ENCODE assay signal across 9 cellular contexts in the genomic region with DNA sequence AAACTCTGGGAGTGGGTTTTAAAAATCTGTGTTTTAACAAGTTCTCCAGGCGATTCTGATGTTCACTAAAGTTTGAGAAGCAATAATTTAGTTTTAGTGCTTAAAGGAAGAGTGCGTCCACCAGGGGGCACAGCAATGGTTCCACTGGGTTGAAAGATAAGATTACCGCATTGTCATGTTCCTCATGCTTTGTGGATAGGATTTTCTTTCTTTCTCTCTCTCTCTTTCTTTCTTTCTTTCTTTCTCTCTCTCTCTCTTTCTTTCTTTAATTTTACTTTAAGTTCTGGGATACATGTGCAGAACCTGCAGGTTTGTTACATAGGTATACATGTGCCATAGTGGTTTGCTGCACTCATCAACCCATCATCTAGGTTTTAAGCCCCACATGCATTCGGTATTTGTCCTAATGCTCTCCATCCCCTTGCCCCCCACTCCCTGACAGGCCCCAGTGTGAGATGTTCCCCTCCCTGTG. TPM values are rescaled to one million over a fixed set of nuclear protein-coding genes. Genes with fewer than 3 reads are reported as not detected.
DNase-seq lines count a peak whose midpoint lies in the region; ATAC-seq and TF ChIP-seq lines count a peak whose summit lies in the region.
"Not testable (repeated sequence)": the region's sequence is repeated elsewhere in the genome, so short reads cannot be mapped to it uniquely, and the experiment has no call there.
"Had no signal": no experiment of that assay in that cellular context is flagged by ENCODE, and none has a peak within 500 bp of the region (broad histone marks: within the 10 kb centered on the region; RNA-seq: fewer than 3 reads in every experiment).

No MANE protein-coding gene starts in this region.

- peak; percentile 47 to 55 for ATAC-seq in stimulated activated naive B cell treated with anti-CD40 and anti-IgM and Interleukin-4, amounts not matched to agents 10 μg/mL and 1 μg/mL and 100 μg/mL, for 72 hours (replicated peaks)

- H3K4me3 ChIP-seq in HEK293 (ENCODE audit: low read depth, low read length); fibroblast of villous mesenchyme (ENCODE audit: low read depth, low read length); neural cell (ENCODE audit: low read length): not testable (repeated sequence)

- H3F3A ChIP-seq in neural cell (ENCODE audit: insufficient read depth, low read length, poor library complexity, severe bottlenecking) = not testable (repeated sequence)

- TF ChIP-seq CTCF in HEK293 (tag by site-specific recombination; IDR thresholded peaks at IDR 0.05) = not testable (repeated sequence)
- peak; percentile 73 for TF ChIP-seq CTCF in fibroblast of villous mesenchyme (IDR thresholded peaks at IDR 0.05; ENCODE audit: insufficient read depth, low read depth, low read length)
- TF ChIP-seq CTCF in neural cell (IDR thresholded peaks at IDR 0.05; ENCODE audit: poor library complexity, severe bottlenecking) = peak; percentile 55

- H3K27me3 ChIP-seq in neural cell (ENCODE audit: insufficient read depth, low read depth, low read length) = not testable (repeated sequence)

- not testable (repeated sequence) for H3K9me3 ChIP-seq in HEK293 (ENCODE audit: control insufficient read depth, insufficient read depth, low read depth, low read length); neural cell (ENCODE audit: low read length)

- H2AFZ ChIP-seq in neural cell (ENCODE audit: low read depth, low read length) = not testable (repeated sequence)

- CTCF ChIA-PET in HEK293 (lab: Yijun Ruan, JAX) = interaction anchor here (0.6 to 1.2 kb wide), 10 partner anchors 13 to 569 kb away, joined by 3 to 11 read pairs (median 3); no protein-coding TSS in a partner anchor

- not testable (repeated sequence) for H3K9me2 ChIP-seq in neural cell (ENCODE audit: insufficient read depth, low read length)

- H3K9me3 Mint-ChIP-seq in stimulated activated naive B cell treated with anti-CD40 and anti-IgM and Interleukin-4, amounts not matched to agents 10 μg/mL and 1 μg/mL and 100 μg/mL, for 72 hours = not testable (repeated sequence)

- peak; percentile 54 for TF ChIP-seq RAD21 in neural cell (conservative IDR thresholded peaks at IDR 0.05)

- not testable (repeated sequence) for H3K27me3 Mint-ChIP-seq in stimulated activated naive B cell treated with anti-CD40 and anti-IgM and Interleukin-4, amounts not matched to agents 10 μg/mL and 1 μg/mL and 100 μg/mL, for 72 hours

- not testable (repeated sequence) for H3K36me3 ChIP-seq in HEK293 (ENCODE audit: control insufficient read depth in 2 of 2, insufficient read depth in 1 of 2, low read length in 2 of 2); neural cell (ENCODE audit: insufficient read depth, low read length)

- H3K36me3 Mint-ChIP-seq in stimulated activated naive B cell treated with anti-CD40 and anti-IgM and Interleukin-4, amounts not matched to agents 10 μg/mL and 1 μg/mL and 100 μg/mL, for 72 hours = not testable (repeated sequence)

- not testable (repeated sequence) for H3K4me3 Mint-ChIP-seq in stimulated activated naive B cell treated with anti-CD40 and anti-IgM and Interleukin-4, amounts not matched to agents 10 μg/mL and 1 μg/mL and 100 μg/mL, for 72 hours

- DNase-seq in DMS53 (lab: John Stamatoyannopoulos, UW) (peak; percentile 79), NCI-H1105 (lab: John Stamatoyannopoulos, UW) (peak; percentile 76), SKM-1 treated with dmso at 0.1 percent for 144 hours (lab: John Stamatoyannopoulos, UW; ENCODE audit: unreplicated experiment) (peak; percentile 74), fibroblast of villous mesenchyme (ENCODE audit: low read depth) (peak; percentile 84)
- DNase-seq in activated gamma-delta T cell treated with anti-CD3 and anti-CD28 coated beads, Interleukin-2, amount 50 U/mL, for 16 hours (ENCODE audit: low read depth) = peak; percentile 63
- peak; percentile 32 for DNase-seq in stimulated activated naive B cell treated with anti-CD40 and anti-IgM and Interleukin-4, amounts not matched to agents 10 μg/mL and 1 μg/mL and 100 μg/mL, for 72 hours

- not testable (repeated sequence) for H3K27ac ChIP-seq in HEK293 (ENCODE audit: extremely low read depth, low read depth, low read length); neural cell (ENCODE audit: low read length)

- H3K79me2 ChIP-seq in neural cell (replicated peaks; ENCODE audit: insufficient read depth, low read length) = not testable (repeated sequence)

- not testable (repeated sequence) for H3K4me1 ChIP-seq in HEK293 (ENCODE audit: control insufficient read depth, insufficient read depth, low read length)

- H4K20me1 ChIP-seq in neural cell (ENCODE audit: insufficient read depth) = not testable (repeated sequence)

- H3K4me2 ChIP-seq in neural cell (ENCODE audit: low read length) = not testable (repeated sequence)

- not testable (repeated sequence) for H3K27ac Mint-ChIP-seq in stimulated activated naive B cell treated with anti-CD40 and anti-IgM and Interleukin-4, amounts not matched to agents 10 μg/mL and 1 μg/mL and 100 μg/mL, for 72 hours

- H3K9ac ChIP-seq in neural cell (ENCODE audit: low read length) = not testable (repeated sequence)

- not testable (repeated sequence) for TF ChIP-seq EP300 in neural cell (conservative IDR thresholded peaks at IDR 0.05; ENCODE audit: poor library complexity, severe bottlenecking)

- POLR2A ChIA-PET in HEK293 (lab: Yijun Ruan, JAX) = not testable (repeated sequence)

- H3K4me1 Mint-ChIP-seq in stimulated activated naive B cell treated with anti-CD40 and anti-IgM and Interleukin-4, amounts not matched to agents 10 μg/mL and 1 μg/mL and 100 μg/mL, for 72 hours = not testable (repeated sequence)

TF ChIP-seq in HEK293, 187 proteins besides CTCF, POLR2A, EP300 and RAD21:
- TF ChIP-seq PRDM1 (tag by site-specific recombination; IDR thresholded peaks at IDR 0.05) (0 out of 2 replicates have a peak, but pooled peaks have one; percentile 39), ZNF660 (tag by site-specific recombination; IDR thresholded peaks at IDR 0.05) (0 out of 2 replicates have a peak, but pooled peaks have one; percentile 29), ZNF366 (tag by site-specific recombination; conservative IDR thresholded peaks at IDR 0.05) (peak; percentile 79), ZBTB17 (tag by site-specific recombination; IDR thresholded peaks at IDR 0.05) (peak; percentile 25; the same call in 1 of the 2 replicates), ZNF654 (tag by site-specific recombination; IDR thresholded peaks at IDR 0.05; ENCODE audit: low read depth) (peak; percentile 47), ZNF2 (tag by site-specific recombination; IDR thresholded peaks at IDR 0.05) (0 out of 2 replicates have a peak, but pooled peaks have one; percentile 54)

TF ChIP-seq in neural cell, 6 proteins besides CTCF, POLR2A, EP300 and RAD21:
- TF ChIP-seq SMC3 (conservative IDR thresholded peaks at IDR 0.05; ENCODE audit: poor library complexity) = peak; percentile 66

RNA-seq across cellular contexts. Expression of gene TNFSF10, which starts 33.0 kb away (rescaled TPM):
- total RNA-seq in fibroblast of villous mesenchyme = 0.43 and 0.64 TPM in 2 replicates
- polyA plus RNA-seq in neural cell = not detected in 2 replicates
- polyA minus RNA-seq in neural cell = not detected in 2 replicates

RNA-seq across cellular contexts. Expression of gene GHSR, which starts 42.0 kb away (rescaled TPM):
- total RNA-seq in fibroblast of villous mesenchyme = not detected in 2 replicates
- not detected in 2 replicates for polyA plus RNA-seq in neural cell
- polyA minus RNA-seq in neural cell = not detected in 2 replicates
- total RNA-seq: occipital lobe had no signal

Comparison
In these comparisons a context has a peak if more than half of its experiments do, and no peak if none do; other contexts are left out.
1. DNase-seq: peak in every context shown above with its lines; median percentile 84 in fibroblast of villous mesenchyme; 79 in DMS53; 76 in NCI-H1105; 74 in SKM-1 treated with dmso at 0.1 percent for 144 hours; 63 in activated gamma-delta T cell treated with anti-CD3 and anti-CD28 coated beads, Interleukin-2, amount 50 U/mL, for 16 hours; 32 in stimulated activated naive B cell treated with anti-CD40 and anti-IgM and Interleukin-4, amounts not matched to agents 10 μg/mL and 1 μg/mL and 100 μg/mL, for 72 hours.